Comparison of ENCODE assay signal across 13 cellular contexts in genomic region chr11:63599211-63600122, GRCh38. TPM values are rescaled to one million over a fixed set of nuclear protein-coding genes. Genes with fewer than 3 reads are reported as not detected.
DNase-seq lines count a peak whose midpoint lies in the region; ATAC-seq and TF ChIP-seq lines count a peak whose summit lies in the region.
"Had no signal": no experiment of that assay in that cellular context is flagged by ENCODE, and none has a peak within 500 bp of the region (broad histone marks: within the 10 kb centered on the region; RNA-seq: fewer than 3 reads in every experiment).

No MANE protein-coding gene starts in this region.

- H3K4me3 ChIP-seq in AG10803 (ENCODE audit: low read length) (no peak overlapping the region), IMR-90 (ENCODE audit: insufficient read depth, low read depth, low read length) (no peak overlapping the region)

- H2AFZ ChIP-seq in IMR-90 (replicated peaks; ENCODE audit: low read length, poor library complexity): peak overlapping the region; percentile 82

- peak overlapping the region; percentile 60; the same call in 1 of the 2 replicates for H2BK20ac ChIP-seq in IMR-90 (ENCODE audit: low read depth, low read length)

- no peak overlapping the region; the same call in 2 of the 3 replicates for H2BK15ac ChIP-seq in IMR-90 (ENCODE audit: low read depth, low read length)

- 0 out of 2 replicates have a peak overlapping the region, but pooled peaks have one; percentile 69 for H3K4ac ChIP-seq in IMR-90 (ENCODE audit: low read depth, low read length)

- peaks cover 0 to 8% of the 10 kb centered on the region in 2 experiments; a peak in 1 of 4 replicates for H3K79me1 ChIP-seq in IMR-90 (ENCODE audit: low read depth in 1 of 2, low read length in 2 of 2)

- no peak overlapping the region for H3K9ac ChIP-seq in IMR-90 (ENCODE audit: low read depth, low read length)

- TF ChIP-seq CTCF in AG10803 (conservative IDR thresholded peaks at IDR 0.05; ENCODE audit: low read length) (no peak), IMR-90 (conservative IDR thresholded peaks at IDR 0.05; ENCODE audit: low read depth, low read length) (no peak)

- peaks cover 10% of the 10 kb centered on the region for H3K4me1 ChIP-seq in IMR-90 (ENCODE audit: control insufficient read depth, insufficient read depth, low read length)

- no peak overlapping the region for H2AK5ac ChIP-seq in IMR-90 (ENCODE audit: low read depth, low read length)

- DNase-seq in AG10803 (ENCODE audit: low read depth) (peak; percentile 78), IMR-90 (peak; percentile 95), caudate nucleus (lab: John Stamatoyannopoulos, UW) (peak in 19 of 61 donors; percentile 8 to 40 (median 20)), medulla oblongata (ENCODE audit: extremely low spot score) (peak; percentile 54), cerebellum (ENCODE audit: low spot score) (no peak), NCI-H2227 treated with DMSO at 0.1 percent for 48 hours (lab: John Stamatoyannopoulos, UW) (no peak)
- DNase-seq in NK-92 treated with Interleukin-12 subunit alpha and Interleukin-12 subunit beta, amount 100 ng/mL, for 24 hours (lab: John Stamatoyannopoulos, UW): no peak
- DNase-seq: activated CD4-positive, alpha-beta T cell treated with anti-CD3 and anti-CD28 coated beads for 1 hour; activated gamma-delta T cell; dermis blood vessel endothelial cell; NCI-H1930; stimulated activated naive CD4-positive, alpha-beta T cell treated with Interleukin-2 at 50 U/mL for 16 hours had no signal

- H4K91ac ChIP-seq in IMR-90 (ENCODE audit: insufficient read depth, low read depth, low read length): no peak overlapping the region

- WGBS in IMR-90 (ENCODE audit: extremely low coverage in 2 of 2, insufficient read length in 1 of 2), 2 experiments: no CpG with 5 or more reads among the region's 7 CpGs

- peak overlapping the region; percentile 65 for H2BK5ac ChIP-seq in IMR-90 (ENCODE audit: low read depth, low read length, poor library complexity, severe bottlenecking)

- in situ Hi-C loops in IMR-90 (cut with MboI; ENCODE audit: low sequenced_read_pairs): no loop called here

- 0 out of 4 replicates have a peak overlapping the region, but pooled peaks of 1 of the 2 experiments have one; percentile 14 for H4K8ac ChIP-seq in IMR-90 (ENCODE audit: low read depth in 2 of 2, low read length in 2 of 2)

- dilution Hi-C loops in IMR-90 (cut with HindIII; ENCODE audit: low sequenced_read_pairs, unreplicated experiment): no loop called here

- no peaks in the 10 kb centered on the region for H3K9me3 ChIP-seq in IMR-90 (ENCODE audit: control insufficient read depth, insufficient read depth, low read length)

- no peak overlapping the region for H3K56ac ChIP-seq in IMR-90 (ENCODE audit: extremely low read depth, insufficient read depth, low read length)

- no peak overlapping the region for H3K4me2 ChIP-seq in IMR-90 (ENCODE audit: low read depth, low read length)

- POLR2A ChIA-PET in IMR-90 (lab: Charles Lee; ENCODE audit: unreplicated experiment): no interaction called here

- H4K5ac ChIP-seq in IMR-90 (ENCODE audit: low read depth, low read length): no peak overlapping the region

- no peak for TF ChIP-seq POLR2A in IMR-90 (IDR thresholded peaks at IDR 0.05; ENCODE audit: low read depth, low read length)

- no TSS peak for BruUV-seq in IMR-90 (replicated peaks; lab: Mats Ljungman, UMichigan)

- no peaks in the 10 kb centered on the region for H4K20me1 ChIP-seq in IMR-90 (ENCODE audit: insufficient read depth, low read length)

- no peaks in the 10 kb centered on the region for H3K36me3 ChIP-seq in IMR-90 (ENCODE audit: control insufficient read depth, insufficient read depth, low read length)

- H3K23ac ChIP-seq in IMR-90 (ENCODE audit: low read depth, low read length): no peak overlapping the region

- peak overlapping the region; percentile 68; the same call in 1 of the 2 replicates for H2BK120ac ChIP-seq in IMR-90 (ENCODE audit: low read depth, low read length)

- no peaks in the 10 kb centered on the region for H3K27me3 ChIP-seq in IMR-90 (ENCODE audit: control insufficient read depth, insufficient read depth, low read length)

- H3K14ac ChIP-seq in IMR-90 (replicated peaks; ENCODE audit: low read depth, low read length): 0 out of 2 replicates have a peak overlapping the region, but pooled peaks have one; percentile 62

- ATAC-seq in IMR-90 (ENCODE audit: low read depth): peak; percentile 87
- no peak for ATAC-seq in activated CD4-positive, CD25-positive, alpha-beta regulatory T cell treated with anti-CD3 and anti-CD28 coated beads, Interleukin-2, amount 50 U/mL, for 24 hours

- H3K9me1 ChIP-seq in IMR-90 (ENCODE audit: insufficient read depth, low read length): peaks cover 9% of the 10 kb centered on the region

- H3K27ac ChIP-seq in IMR-90 (ENCODE audit: insufficient read depth, low read length) (no peak overlapping the region), caudate nucleus (ENCODE audit: low read depth, low read length) (peak overlapping the region; percentile 97)

- CTCF ChIA-PET in IMR-90 (lab: Yijun Ruan, JAX): no interaction called here

- H2AK9ac ChIP-seq in IMR-90 (replicated peaks; ENCODE audit: low read depth, low read length, poor library complexity): no peak overlapping the region

- intact Hi-C loops in IMR-90 (cut with micrococcal nuclease): no loop called here

- H3K18ac ChIP-seq in IMR-90 (ENCODE audit: low read depth, low read length): no peak overlapping the region

- no peak for TF ChIP-seq RAD21 in IMR-90 (IDR thresholded peaks at IDR 0.05; ENCODE audit: low read length)

TF ChIP-seq in IMR-90, 13 proteins besides CTCF, POLR2A, EP300 and RAD21:
- TF ChIP-seq RFX5 (IDR thresholded peaks at IDR 0.05; ENCODE audit: low read depth, low read length) (no peak), FOS (IDR thresholded peaks at IDR 0.05; ENCODE audit: low read depth, low read length) (peak; percentile 51), RCOR1 (IDR thresholded peaks at IDR 0.05; ENCODE audit: insufficient replicate concordance, low read length) (no peak), BHLHE40 (IDR thresholded peaks at IDR 0.05; ENCODE audit: low read depth, low read length) (peak; percentile 73), SMC3 (IDR thresholded peaks at IDR 0.05; ENCODE audit: low read depth, low read length) (no peak), MAFK (IDR thresholded peaks at IDR 0.05; ENCODE audit: low read depth, low read length) (no peak), CEBPB (IDR thresholded peaks at IDR 0.05; ENCODE audit: low read depth, low read length) (no peak), MXI1 (IDR thresholded peaks at IDR 0.05; ENCODE audit: borderline replicate concordance, low read depth, low read length) (no peak)

RNA-seq across cellular contexts. Expression of gene PLAAT3, which starts 14.8 kb away (rescaled TPM):
- total RNA-seq in IMR-90 (2012; rRNA removed) (3.2 and 3.3 TPM in 2 replicates), cerebellum (3.5 TPM)
- polyA plus RNA-seq in IMR-90 (2012; rRNA removed): 3.9 and 4.5 TPM in 2 replicates
- polyA plus RNA-seq in IMR-90 (2012; cell fraction: cytosol; rRNA removed): 7.4 and 9.5 TPM in 2 replicates
- polyA plus RNA-seq in IMR-90 (2012; cell fraction: nucleus; rRNA removed; ENCODE audit: low replicate concordance): 2.0 and 3.0 TPM in 2 replicates

RNA-seq across cellular contexts. Expression of gene PLAAT2, which starts 36.3 kb away (rescaled TPM):
- total RNA-seq in IMR-90 (2012; rRNA removed) (not detected in 2 replicates), cerebellum (not detected)
- not detected in 2 replicates for polyA plus RNA-seq in IMR-90 (2012; rRNA removed)
- not detected in 2 replicates for polyA plus RNA-seq in IMR-90 (2012; cell fraction: cytosol; rRNA removed)
- polyA plus RNA-seq in IMR-90 (2012; cell fraction: nucleus; rRNA removed; ENCODE audit: low replicate concordance): not detected in 2 replicates
- total RNA-seq: dermis blood vessel endothelial cell had no signal

Comparison
In these comparisons a context has a peak if more than half of its experiments do, and no peak if none do; other contexts are left out.
1. DNase-seq: peak in AG10803 (single experiment), IMR-90 (single experiment) and medulla oblongata (single experiment); none in NK-92 treated with Interleukin-12 subunit alpha and Interleukin-12 subunit beta, amount 100 ng/mL, for 24 hours (single experiment), cerebellum (single experiment) and NCI-H2227 treated with DMSO at 0.1 percent for 48 hours (single experiment).